In the genomic region with DNA sequence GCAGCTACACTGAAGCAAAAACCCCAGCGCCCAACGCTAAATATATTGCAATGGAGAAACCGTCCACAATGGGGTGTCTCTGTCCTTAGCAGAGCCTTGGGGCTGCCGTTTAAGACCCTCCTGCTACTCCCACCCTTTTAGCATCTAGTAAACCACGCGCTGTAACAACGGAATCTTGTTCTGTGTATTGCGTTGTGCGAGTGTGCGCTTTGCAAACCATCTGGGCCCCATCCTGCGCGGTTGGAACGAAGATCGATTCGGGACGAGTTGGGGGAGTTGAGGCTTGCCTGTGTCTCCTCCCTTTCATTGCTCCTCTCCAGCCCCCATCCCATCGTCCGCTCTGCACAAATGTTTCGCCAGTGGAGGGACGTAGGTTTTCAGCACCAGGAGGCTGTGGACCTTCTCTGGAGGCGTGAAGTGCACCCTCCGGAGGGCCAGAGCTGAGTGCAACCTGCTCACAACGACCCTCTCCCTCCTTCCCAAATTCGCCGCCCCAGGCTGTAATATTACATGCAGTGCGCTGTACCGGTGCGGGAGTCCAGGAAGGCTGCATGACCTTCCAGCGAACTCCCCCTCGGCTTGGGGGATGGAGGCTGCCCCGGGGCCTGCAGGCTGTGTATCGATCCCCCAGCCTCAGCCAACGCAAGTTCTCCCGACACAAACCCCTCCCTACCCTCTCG, we compare ENCODE assay signal across 8 cellular contexts. TPM values are rescaled to one million over a fixed set of nuclear protein-coding genes. Genes with fewer than 3 reads are reported as not detected.
DNase-seq lines count a peak whose midpoint lies in the region; ATAC-seq and TF ChIP-seq lines count a peak whose summit lies in the region.

No MANE protein-coding gene starts in this region.

- H3K4me1 ChIP-seq in ACC112 (ENCODE audit: control insufficient read depth, insufficient read depth, low read length, unreplicated experiment) (peaks cover 10% of the 10 kb centered on the region), H9 (ENCODE audit: insufficient read depth, low read length) (no peaks in the 10 kb centered on the region; the same call in 1 of the 2 replicates), heart right ventricle (peaks cover 4 to 40% (median 28%) of the 10 kb centered on the region in 9 donors)

- H3K9ac ChIP-seq in H9 (ENCODE audit: extremely low read depth, insufficient read length, low read length): peak overlapping the region; percentile 39

- H3K18ac ChIP-seq in H9 (ENCODE audit: insufficient read length, low read depth, low read length): peak overlapping the region; percentile 15

- H2BK120ac ChIP-seq in H9 (ENCODE audit: low read depth, low read length, poor library complexity, severe bottlenecking): no peak overlapping the region

- peaks cover 20% of the 10 kb centered on the region for H3K27me3 Mint-ChIP-seq in H9 (ENCODE audit: low read depth)
- H3K27me3 Mint-ChIP-seq in activated naive CD4-positive, alpha-beta T cell treated with anti-CD3 and anti-CD28 coated beads, Interleukin-2, amount 50 U/mL, for 24 hours: no peaks in the 10 kb centered on the region

- no peak overlapping the region for H3K23ac ChIP-seq in H9 (ENCODE audit: insufficient read length, low read depth, low read length)

- H4K8ac ChIP-seq in H9 (replicated peaks; ENCODE audit: insufficient read length, low read depth, low read length): no peak overlapping the region

- H4K5ac ChIP-seq in H9 (ENCODE audit: insufficient read length, low read depth, low read length): no peak overlapping the region

- H3K14ac ChIP-seq in H9 (ENCODE audit: insufficient read depth, low read length): peak overlapping the region; percentile 9; the same call in 1 of the 2 replicates

- no peak overlapping the region for H2BK15ac ChIP-seq in H9 (ENCODE audit: low read depth, low read length)

- TF ChIP-seq CTCF in H9 (conservative IDR thresholded peaks at IDR 0.05) (no peak), heart right ventricle (IDR thresholded peaks at IDR 0.05) (no peak)

- no peaks in the 10 kb centered on the region for H3K79me1 ChIP-seq in H9 (ENCODE audit: insufficient read depth, low read depth, low read length, poor library complexity, severe bottlenecking)

- H3K79me2 ChIP-seq in ACC112 (ENCODE audit: control insufficient read depth, insufficient read depth, low read length, unreplicated experiment): peaks cover 33% of the 10 kb centered on the region
- peaks cover 14% of the 10 kb centered on the region; the same call in 1 of the 2 replicates for H3K79me2 ChIP-seq in H9 (ENCODE audit: insufficient read depth, low read length)

- ATAC-seq in heart right ventricle (peak in 5 of 8 donors; percentile 8 to 31 (median 12)), GM18511 (IDR thresholded peaks at IDR 0.05; ENCODE audit: unreplicated experiment) (no peak), HG03135 (IDR thresholded peaks at IDR 0.05; ENCODE audit: unreplicated experiment) (no peak)

- H3K27ac Mint-ChIP-seq in H9: peak overlapping the region; percentile 97 to 99 (median 98)
- peak overlapping the region; percentile 97 for H3K27ac Mint-ChIP-seq in activated naive CD4-positive, alpha-beta T cell treated with anti-CD3 and anti-CD28 coated beads, Interleukin-2, amount 50 U/mL, for 24 hours

- peak overlapping the region; percentile 89 for H2AFZ ChIP-seq in ACC112 (ENCODE audit: low read length, unreplicated experiment)
- peak overlapping the region; percentile 22 for H2AFZ ChIP-seq in H9 (ENCODE audit: low read length)

- H3K4me3 Mint-ChIP-seq in H9: peak overlapping the region; percentile 82 to 94
- peak overlapping the region; percentile 92 for H3K4me3 Mint-ChIP-seq in activated naive CD4-positive, alpha-beta T cell treated with anti-CD3 and anti-CD28 coated beads, Interleukin-2, amount 50 U/mL, for 24 hours

- no peak overlapping the region for H2BK20ac ChIP-seq in H9 (ENCODE audit: low read depth, low read length, poor library complexity, severe bottlenecking)

- H3K23me2 ChIP-seq in H9 (ENCODE audit: insufficient read length, low read depth, low read length, poor library complexity, severe bottlenecking): peaks cover 34% of the 10 kb centered on the region

- no CpG with 5 or more reads among the region's 35 CpGs for WGBS in H9 (ENCODE audit: extremely low coverage, insufficient read length, low lambda C conversion rate)
- WGBS in heart right ventricle, 2 donors: 0 to 1% methylated on average over 35 of the region's 35 CpGs

- H3K27ac ChIP-seq in ACC112 (ENCODE audit: low read depth, low read length): no peak overlapping the region
- no peak overlapping the region for H3K27ac ChIP-seq in H9 (ENCODE audit: insufficient read length, low read depth, low read length)
- peak overlapping the region in 9 of 10 donors; percentile 5 to 95 (median 93) for H3K27ac ChIP-seq in heart right ventricle

- H3K4me1 Mint-ChIP-seq in H9: peaks cover 29 to 31% of the 10 kb centered on the region in 2 experiments
- H3K4me1 Mint-ChIP-seq in activated naive CD4-positive, alpha-beta T cell treated with anti-CD3 and anti-CD28 coated beads, Interleukin-2, amount 50 U/mL, for 24 hours: peaks cover 20% of the 10 kb centered on the region

- peak overlapping the region; percentile 99 for H3K4me2 ChIP-seq in H9 (ENCODE audit: insufficient read depth, insufficient read length, low read length)

- H3K9me3 Mint-ChIP-seq in H9: no peaks in the 10 kb centered on the region
- no peaks in the 10 kb centered on the region for H3K9me3 Mint-ChIP-seq in activated naive CD4-positive, alpha-beta T cell treated with anti-CD3 and anti-CD28 coated beads, Interleukin-2, amount 50 U/mL, for 24 hours

- H4K20me1 ChIP-seq in H9 (ENCODE audit: control insufficient read depth, insufficient read depth, insufficient read length): no peaks in the 10 kb centered on the region

- H3T11ph ChIP-seq in H9 (ENCODE audit: low read length): no peak overlapping the region

- no peak overlapping the region for H3K56ac ChIP-seq in H9 (ENCODE audit: insufficient read length, low read depth, low read length)

- H4K91ac ChIP-seq in H9 (ENCODE audit: insufficient read length, low read depth, low read length): no peak overlapping the region

- no peak overlapping the region for H2BK12ac ChIP-seq in H9 (ENCODE audit: insufficient read length, low read depth, low read length)

- H3K36me3 ChIP-seq in ACC112 (ENCODE audit: insufficient read depth, low read length) (no peaks in the 10 kb centered on the region), heart right ventricle (peaks cover 0 to 3% (median 0%) of the 10 kb centered on the region in 9 donors)

- H3K4me3 ChIP-seq in ACC112 (ENCODE audit: low read depth, low read length) (peak overlapping the region; percentile 78), heart right ventricle (peak overlapping the region; percentile 47 to 100 (median 97))

- intact Hi-C loops in heart right ventricle (cut with DNase I): loop anchor here in 7 of 10 donors (2.0 to 10.0 kb wide), 5 partner anchors 32 to 54 kb away; a partner anchor contains a TSS

- no peak overlapping the region for H2BK5ac ChIP-seq in H9 (ENCODE audit: insufficient read length, low read length)

- H3K9me3 ChIP-seq in H9 (ENCODE audit: control insufficient read depth, low read depth, low read length): no peaks in the 10 kb centered on the region
- no peaks in the 10 kb centered on the region for H3K9me3 ChIP-seq in heart right ventricle

- no peak overlapping the region for H3K4ac ChIP-seq in H9 (ENCODE audit: low read depth, low read length)

- H3K27me3 ChIP-seq in ACC112 (ENCODE audit: insufficient read depth, low read length) (no peaks in the 10 kb centered on the region), H9 (ENCODE audit: insufficient read depth, low read length) (no peaks in the 10 kb centered on the region), heart right ventricle (no peaks in the 10 kb centered on the region)

- DNase-seq in H9 (peak; percentile 74), RKO (ENCODE audit: low spot score) (peak; percentile 58), heart right ventricle (peak; percentile 17 to 34), pons (ENCODE audit: low spot score) (peak; percentile 26)

- H3K36me3 Mint-ChIP-seq in H9 (ENCODE audit: insufficient read depth in 1 of 3, low read depth in 3 of 3): peaks cover 0 to 10% (median 2%) of the 10 kb centered on the region in 3 experiments; a peak in 5 of 7 replicates
- H3K36me3 Mint-ChIP-seq in activated naive CD4-positive, alpha-beta T cell treated with anti-CD3 and anti-CD28 coated beads, Interleukin-2, amount 50 U/mL, for 24 hours: no peaks in the 10 kb centered on the region

- H2AK5ac ChIP-seq in H9 (ENCODE audit: insufficient read length, low read length): no peak overlapping the region

RNA-seq across cellular contexts. Expression of a gene that starts 1.6 kb away (rescaled TPM):
- total RNA-seq in H9 (2021) (51.7 and 62.0 TPM in 2 replicates), heart right ventricle (10 to 100 TPM; 16.3 to 44.5 (median 38.9) TPM)
- 10 to 100 TPM in 1 of 2 donors, 1 to 10 TPM in 1; 4.1 to 13.8 TPM for polyA plus RNA-seq in heart right ventricle

RNA-seq across cellular contexts. Expression of a gene that starts 33.3 kb away (rescaled TPM):
- total RNA-seq in H9 (2021) (253 and 254 TPM in 2 replicates), heart right ventricle (100 to 1,000 TPM; 482 to 777 (median 688) TPM)
- 100 to 1,000 TPM; 365 to 800 TPM for polyA plus RNA-seq in heart right ventricle

Comparison
In these comparisons a context has a peak if more than half of its experiments do, and no peak if none do; other contexts are left out.
1. H3K27ac ChIP-seq: peak in heart right ventricle (9 of 10); none in ACC112 (single experiment) and H9 (single experiment).
2. ATAC-seq: peak in heart right ventricle (5 of 8); none in GM18511 (single experiment) and HG03135 (single experiment).
3. Peak in every context shown above with its lines, with median percentiles within 50 percentile points of each other: DNase-seq.